17 cellular contexts compared by ENCODE assay signal in the genomic region with DNA sequence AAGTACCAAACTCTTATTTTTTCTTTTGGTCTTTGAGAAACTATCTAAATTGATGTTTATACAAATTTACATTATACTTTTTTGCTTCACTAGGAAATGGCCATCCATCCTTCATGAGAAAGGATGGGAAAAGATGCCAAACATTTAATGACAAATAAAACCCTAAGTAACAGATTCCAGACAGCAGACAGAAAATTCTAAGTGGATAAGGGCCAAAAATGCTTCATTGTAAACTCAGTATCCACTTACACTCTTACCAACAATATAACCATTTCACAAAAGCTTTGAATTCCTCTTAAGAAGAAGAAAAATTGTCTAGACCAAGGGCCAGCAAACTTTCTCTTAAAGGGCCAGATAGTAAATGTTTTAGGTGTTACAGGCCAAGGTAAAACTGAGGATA. TPM values are rescaled to one million over a fixed set of nuclear protein-coding genes. Genes with fewer than 3 reads are reported as not detected.
DNase-seq lines count a peak whose midpoint lies in the region; ATAC-seq and TF ChIP-seq lines count a peak whose summit lies in the region.
"Had no signal": no experiment of that assay in that cellular context is flagged by ENCODE, and none has a peak within 500 bp of the region (broad histone marks: within the 10 kb centered on the region; RNA-seq: fewer than 3 reads in every experiment).

No MANE protein-coding gene starts in this region.

- no peak for ATAC-seq in SK-N-SH treated with all-trans-retinoic acid at 6 μM for 48 hours
- no peak for ATAC-seq in GM21423 (IDR thresholded peaks at IDR 0.05; ENCODE audit: unreplicated experiment)
- ATAC-seq in GM18520 (IDR thresholded peaks at IDR 0.05; ENCODE audit: unreplicated experiment), result no peak
- ATAC-seq: CD8-positive, alpha-beta T cell had no signal

- H3K4me1 Mint-ChIP-seq in nephron, result peaks cover 31% of the 10 kb centered on the region

- H3K79me2 ChIP-seq in SK-N-SH (ENCODE audit: insufficient read depth), result no peaks in the 10 kb centered on the region
- H3K79me2 ChIP-seq in fibroblast of lung (ENCODE audit: control insufficient read depth, insufficient read depth, low read length), result no peaks in the 10 kb centered on the region

- POLR2A ChIA-PET in SK-N-SH (lab: Yijun Ruan, JAX), result no interaction called here

- H3K36me3 ChIP-seq in SK-N-SH (replicated peaks in 1 of 2; ENCODE audit: control insufficient read depth in 1 of 2, insufficient read depth in 2 of 2, low read length in 1 of 2), result no peaks in the 10 kb centered on the region
- no peaks in the 10 kb centered on the region for H3K36me3 ChIP-seq in fibroblast of lung (ENCODE audit: control insufficient read depth, insufficient read depth, low read length)
- H3K36me3 ChIP-seq in vagina, result no peaks in the 10 kb centered on the region
- H3K36me3 ChIP-seq: BLaER1 had no signal

- H3F3A ChIP-seq in SK-N-SH (replicated peaks; ENCODE audit: insufficient read depth), result no peaks in the 10 kb centered on the region

- H3K27me3 ChIP-seq in SK-N-SH (ENCODE audit: insufficient read depth), result no peaks in the 10 kb centered on the region
- H3K27me3 ChIP-seq in fibroblast of lung (ENCODE audit: control insufficient read depth, insufficient read depth, low read length), result no peaks in the 10 kb centered on the region
- no peaks in the 10 kb centered on the region for H3K27me3 ChIP-seq in vagina

- CTCF ChIA-PET in SK-N-SH (lab: Yijun Ruan, JAX), result interaction anchor here (1.7 kb wide), 1 partner anchor 10 kb away, joined by 4 read pairs; no protein-coding TSS in a partner anchor

- H3K4me3 ChIP-seq in SK-N-SH (ENCODE audit: low read depth in 2 of 2, low read length in 1 of 2), result no peak overlapping the region
- no peak overlapping the region for H3K4me3 ChIP-seq in fibroblast of lung (replicated peaks in 1 of 4; ENCODE audit: control extremely low read depth in 1 of 4, insufficient read depth in 1 of 4, low read depth in 3 of 4, low read length in 4 of 4)
- no peak overlapping the region for H3K4me3 ChIP-seq in vagina
- H3K4me3 ChIP-seq: BLaER1 had no signal

- TF ChIP-seq CTCF in SK-N-SH (IDR thresholded peaks at IDR 0.05), result no peak
- TF ChIP-seq CTCF in fibroblast of lung (conservative IDR thresholded peaks at IDR 0.05 in 1 of 2, IDR thresholded peaks at IDR 0.05 in 1 of 2; ENCODE audit: low read depth in 1 of 2, low read length in 2 of 2), result no peak
- TF ChIP-seq CTCF in nephron (IDR thresholded peaks at IDR 0.05; ENCODE audit: unreplicated experiment in 3 of 3), result no peak
- TF ChIP-seq CTCF in vagina (IDR thresholded peaks at IDR 0.05), result no peak

- no peak overlapping the region for H3K4me3 Mint-ChIP-seq in nephron
- H3K4me3 Mint-ChIP-seq: CD8-positive, alpha-beta T cell; IgD-negative memory B cell had no signal

- TF ChIP-seq POLR2A in vagina (IDR thresholded peaks at IDR 0.05), result no peak

- H3K27me3 Mint-ChIP-seq in nephron (ENCODE audit: low read depth), result no peaks in the 10 kb centered on the region

- H3K9me3 ChIP-seq in SK-N-SH, result no peaks in the 10 kb centered on the region
- no peaks in the 10 kb centered on the region for H3K9me3 ChIP-seq in fibroblast of lung (ENCODE audit: control insufficient read depth, insufficient read depth, low read depth, low read length)
- no peaks in the 10 kb centered on the region for H3K9me3 ChIP-seq in vagina
- H3K9me3 ChIP-seq: BLaER1 had no signal

- H2AFZ ChIP-seq in SK-N-SH (ENCODE audit: low read depth), result no peak overlapping the region
- no peak overlapping the region for H2AFZ ChIP-seq in fibroblast of lung (ENCODE audit: low read length)

- no peak for TF ChIP-seq RAD21 in SK-N-SH (IDR thresholded peaks at IDR 0.05; ENCODE audit: low read length)

- peak overlapping the region; percentile 71 to 89 (median 71) for H3K27ac Mint-ChIP-seq in nephron
- H3K27ac Mint-ChIP-seq: CD8-positive, alpha-beta T cell; IgD-negative memory B cell had no signal

- H3K9me2 ChIP-seq in SK-N-SH, result no peaks in the 10 kb centered on the region

- H4K20me1 ChIP-seq in SK-N-SH (ENCODE audit: insufficient read depth) (no peaks in the 10 kb centered on the region), fibroblast of lung (ENCODE audit: control insufficient read depth, extremely low read depth, insufficient read depth, low read length) (no peaks in the 10 kb centered on the region)
- H4K20me1 ChIP-seq: BLaER1 had no signal

- H3K4me2 ChIP-seq in SK-N-SH (no peak overlapping the region), fibroblast of lung (ENCODE audit: extremely low read depth, insufficient read depth, low read length) (no peak overlapping the region)
- H3K4me2 ChIP-seq: BLaER1 had no signal

- no peaks in the 10 kb centered on the region for H3K9me3 Mint-ChIP-seq in nephron
- H3K9me3 Mint-ChIP-seq: CD8-positive, alpha-beta T cell; IgD-negative memory B cell had no signal

- H3K27ac ChIP-seq in SK-N-SH (ENCODE audit: low read depth in 2 of 2, low read length in 1 of 2) (no peak overlapping the region), fibroblast of lung (ENCODE audit: insufficient read depth, low read length) (no peak overlapping the region), vagina (peak overlapping the region; percentile 28)
- H3K27ac ChIP-seq: BLaER1, RWPE1 had no signal

- no peak overlapping the region for H3K9ac ChIP-seq in SK-N-SH
- no peak overlapping the region for H3K9ac ChIP-seq in fibroblast of lung (ENCODE audit: insufficient read depth, low read length)
- H3K9ac ChIP-seq: BLaER1 had no signal

- TF ChIP-seq EP300 in SK-N-SH (IDR thresholded peaks at IDR 0.05; ENCODE audit: borderline replicate concordance in 1 of 2, low read depth in 1 of 2, low read length in 1 of 2), result no peak

- H3K36me3 Mint-ChIP-seq in nephron (ENCODE audit: low read depth), result peaks cover 10% of the 10 kb centered on the region
- H3K36me3 Mint-ChIP-seq: CD8-positive, alpha-beta T cell had no signal

- no peak for DNase-seq in SK-N-SH
- peak; percentile 28 to 47 for DNase-seq in fibroblast of lung (ENCODE audit: low read depth in 2 of 2)
- DNase-seq in vagina (ENCODE audit: extremely low spot score in 2 of 2), result no peak
- no peak for DNase-seq in NCI-H2171 (lab: John Stamatoyannopoulos, UW)
- DNase-seq: 8988T; CD8-positive, alpha-beta T cell; HCEC 1CT; NCI-H1105 treated with DMSO at 0.1 percent for 48 hours; NCI-H187; NCI-H446 had no signal

- peaks cover 0 to 3% of the 10 kb centered on the region in 2 experiments; a peak in 1 of 4 replicates for H3K4me1 ChIP-seq in SK-N-SH (ENCODE audit: control insufficient read depth in 1 of 2, insufficient read depth in 2 of 2, low read depth in 1 of 2, low read length in 1 of 2)
- no peaks in the 10 kb centered on the region for H3K4me1 ChIP-seq in fibroblast of lung (ENCODE audit: control insufficient read depth, extremely low read depth, insufficient read depth, low read length)
- peaks cover 14% of the 10 kb centered on the region for H3K4me1 ChIP-seq in vagina

- intact Hi-C loops in vagina (cut with DNase I), result no loop called here

TF ChIP-seq in SK-N-SH treated with all-trans-retinoic acid at 6 μM for 48 hours, 23 proteins besides CTCF, POLR2A, EP300 and RAD21 (continues in another document):
- TF ChIP-seq, protein P1, sequence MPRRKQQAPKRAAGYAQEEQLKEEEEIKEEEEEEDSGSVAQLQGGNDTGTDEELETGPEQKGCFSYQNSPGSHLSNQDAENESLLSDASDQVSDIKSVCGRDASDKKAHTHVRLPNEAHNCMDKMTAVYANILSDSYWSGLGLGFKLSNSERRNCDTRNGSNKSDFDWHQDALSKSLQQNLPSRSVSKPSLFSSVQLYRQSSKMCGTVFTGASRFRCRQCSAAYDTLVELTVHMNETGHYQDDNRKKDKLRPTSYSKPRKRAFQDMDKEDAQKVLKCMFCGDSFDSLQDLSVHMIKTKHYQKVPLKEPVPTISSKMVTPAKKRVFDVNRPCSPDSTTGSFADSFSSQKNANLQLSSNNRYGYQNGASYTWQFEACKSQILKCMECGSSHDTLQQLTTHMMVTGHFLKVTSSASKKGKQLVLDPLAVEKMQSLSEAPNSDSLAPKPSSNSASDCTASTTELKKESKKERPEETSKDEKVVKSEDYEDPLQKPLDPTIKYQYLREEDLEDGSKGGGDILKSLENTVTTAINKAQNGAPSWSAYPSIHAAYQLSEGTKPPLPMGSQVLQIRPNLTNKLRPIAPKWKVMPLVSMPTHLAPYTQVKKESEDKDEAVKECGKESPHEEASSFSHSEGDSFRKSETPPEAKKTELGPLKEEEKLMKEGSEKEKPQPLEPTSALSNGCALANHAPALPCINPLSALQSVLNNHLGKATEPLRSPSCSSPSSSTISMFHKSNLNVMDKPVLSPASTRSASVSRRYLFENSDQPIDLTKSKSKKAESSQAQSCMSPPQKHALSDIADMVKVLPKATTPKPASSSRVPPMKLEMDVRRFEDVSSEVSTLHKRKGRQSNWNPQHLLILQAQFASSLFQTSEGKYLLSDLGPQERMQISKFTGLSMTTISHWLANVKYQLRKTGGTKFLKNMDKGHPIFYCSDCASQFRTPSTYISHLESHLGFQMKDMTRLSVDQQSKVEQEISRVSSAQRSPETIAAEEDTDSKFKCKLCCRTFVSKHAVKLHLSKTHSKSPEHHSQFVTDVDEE (CRISPR knock-in tag; IDR thresholded peaks at IDR 0.05), result no peak

TF ChIP-seq in SK-N-SH, 30 proteins besides CTCF, POLR2A, EP300 and RAD21 (continues in another document):
- TF ChIP-seq JUND (IDR thresholded peaks at IDR 0.05) (no peak), TCF12 (IDR thresholded peaks at IDR 0.05) (no peak)
- TF ChIP-seq, protein P2, sequence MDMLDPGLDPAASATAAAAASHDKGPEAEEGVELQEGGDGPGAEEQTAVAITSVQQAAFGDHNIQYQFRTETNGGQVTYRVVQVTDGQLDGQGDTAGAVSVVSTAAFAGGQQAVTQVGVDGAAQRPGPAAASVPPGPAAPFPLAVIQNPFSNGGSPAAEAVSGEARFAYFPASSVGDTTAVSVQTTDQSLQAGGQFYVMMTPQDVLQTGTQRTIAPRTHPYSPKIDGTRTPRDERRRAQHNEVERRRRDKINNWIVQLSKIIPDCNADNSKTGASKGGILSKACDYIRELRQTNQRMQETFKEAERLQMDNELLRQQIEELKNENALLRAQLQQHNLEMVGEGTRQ (IDR thresholded peaks at IDR 0.05; ENCODE audit: borderline replicate concordance, low read depth, low read length), result no peak

RNA-seq across cellular contexts. Expression of a gene that starts 3.5 kb away (rescaled TPM):
- 0.36 and 0.38 TPM in 2 replicates for polyA plus RNA-seq in SK-N-SH (2012; rRNA removed)
- 0.51 and 0.54 TPM in 2 replicates for polyA plus RNA-seq in SK-N-SH (2012; cell fraction: cytosol; rRNA removed)
- 0.20 and 0.33 TPM in 2 replicates for polyA plus RNA-seq in SK-N-SH (2012; cell fraction: nucleus; rRNA removed)
- 37.8 and 39.3 TPM in 2 replicates for total RNA-seq in fibroblast of lung
- 11.2 and 38.1 TPM in 2 replicates for polyA plus RNA-seq in fibroblast of lung
- 6.8 and 20.7 TPM in 2 replicates for polyA plus RNA-seq in fibroblast of lung (2012)
- 2.3 and 9.9 TPM in 2 replicates for polyA minus RNA-seq in fibroblast of lung (ENCODE audit: low replicate concordance)
- total RNA-seq in vagina, result 22.8 TPM
- total RNA-seq: CD8-positive, alpha-beta T cell had no signal

Comparison
In these comparisons a context has a peak if more than half of its experiments do, and no peak if none do; other contexts are left out.
1. DNase-seq: peak in fibroblast of lung (2 of 2); none in SK-N-SH (single experiment), vagina (0 of 2) and NCI-H2171 (single experiment).